17 cellular contexts compared by ENCODE assay signal in the genomic region with DNA sequence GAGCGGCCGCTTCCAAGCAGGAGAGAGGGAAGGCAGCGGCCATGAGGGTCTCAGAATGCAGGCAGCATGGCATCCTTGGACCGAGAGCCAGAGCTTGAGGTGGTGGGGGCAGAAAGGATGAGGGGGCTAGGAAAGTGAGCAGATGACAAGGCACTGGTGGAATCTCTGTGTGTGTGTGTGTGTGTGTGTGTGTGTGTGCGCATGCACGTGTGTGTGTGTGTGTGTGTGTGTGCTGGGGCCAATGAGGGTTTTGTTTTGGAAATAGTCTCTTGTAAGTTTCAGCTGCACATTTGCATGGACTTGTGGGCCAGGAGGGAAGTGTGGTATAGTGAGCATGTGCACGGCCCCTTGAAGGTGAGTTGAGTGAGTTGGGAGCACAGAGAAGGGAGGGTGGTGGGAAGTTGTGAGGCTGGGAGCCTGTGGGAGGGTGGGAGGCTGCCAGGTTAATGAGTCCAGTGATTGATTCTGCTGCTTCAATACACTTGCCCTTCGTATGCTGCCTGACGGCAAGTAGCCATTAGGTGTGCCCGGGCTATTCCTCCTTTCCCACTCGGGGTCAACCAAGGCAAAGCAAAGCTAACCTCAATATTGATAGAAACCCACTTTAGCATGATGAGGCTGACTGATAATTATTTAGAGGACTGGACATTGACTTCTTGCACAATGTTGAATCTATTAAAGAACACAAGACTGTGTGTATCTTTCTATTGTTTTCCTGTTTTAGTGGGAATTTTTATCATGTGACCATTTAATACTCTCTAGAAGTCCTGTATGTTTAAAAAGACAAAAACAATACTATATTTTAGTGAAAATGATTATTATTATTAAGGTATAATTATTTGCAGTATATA.
DNase-seq lines count a peak whose midpoint lies in the region; ATAC-seq, FAIRE-seq and TF ChIP-seq lines count a peak whose summit lies in the region.
"Had no signal": no experiment of that assay in that cellular context is flagged by ENCODE, and none has a peak within 500 bp of the region (broad histone marks: within the 10 kb centered on the region; RNA-seq: fewer than 3 reads in every experiment).

No MANE protein-coding gene starts in this region.

- H3K4me3 ChIP-seq in upper lobe of right lung (no peak overlapping the region), GM23248 (no peak overlapping the region)
- H3K4me3 ChIP-seq: A549; BLaER1 treated with 17β-estradiol and CSF1 and Interleukin-3, amounts not matched to agents 10 nM and 100 nM had no signal

- H3K36me3 ChIP-seq in upper lobe of right lung (no peaks in the 10 kb centered on the region), GM23248 (ENCODE audit: low read depth) (no peaks in the 10 kb centered on the region)
- H3K36me3 ChIP-seq: BLaER1 treated with 17β-estradiol and CSF1 and Interleukin-3, amounts not matched to agents 10 nM and 100 nM had no signal

- no peaks in the 10 kb centered on the region for H3K9me3 Mint-ChIP-seq in nephron progenitor cell
- H3K9me3 Mint-ChIP-seq: CD4-positive, alpha-beta T cell had no signal

- H3K9me3 ChIP-seq in upper lobe of right lung (no peaks in the 10 kb centered on the region), GM23248 (ENCODE audit: low read depth) (no peaks in the 10 kb centered on the region)
- H3K9me3 ChIP-seq: A549; BLaER1 treated with 17β-estradiol and CSF1 and Interleukin-3, amounts not matched to agents 10 nM and 100 nM had no signal

- no peaks in the 10 kb centered on the region for H3K4me1 ChIP-seq in upper lobe of right lung
- H3K4me1 ChIP-seq in GM23248 (ENCODE audit: insufficient read depth): no peaks in the 10 kb centered on the region
- H3K4me1 ChIP-seq: A549 had no signal

- no peaks in the 10 kb centered on the region for H3F3A ChIP-seq in GM23248 (ENCODE audit: insufficient read depth)

- H3K27me3 Mint-ChIP-seq in nephron progenitor cell (ENCODE audit: low read depth, poor library complexity): peaks cover 3% of the 10 kb centered on the region

- H2AFZ ChIP-seq in GM23248: no peak overlapping the region

- no peaks in the 10 kb centered on the region for H4K20me1 ChIP-seq in GM23248 (ENCODE audit: insufficient read depth)
- H4K20me1 ChIP-seq: BLaER1 treated with 17β-estradiol and CSF1 and Interleukin-3, amounts not matched to agents 10 nM and 100 nM had no signal

- no peak overlapping the region for H3K4me3 Mint-ChIP-seq in nephron progenitor cell
- H3K4me3 Mint-ChIP-seq: CD4-positive, alpha-beta T cell had no signal

- peaks cover 89% of the 10 kb centered on the region for H3K4me1 Mint-ChIP-seq in nephron progenitor cell

- in situ Hi-C loops in GM23248 (cut with MboI): no loop called here

- H3K27me3 ChIP-seq in upper lobe of right lung: peaks cover 9% of the 10 kb centered on the region
- H3K27me3 ChIP-seq in GM23248 (replicated peaks; ENCODE audit: insufficient read depth): peaks cover 15% of the 10 kb centered on the region
- H3K27me3 ChIP-seq: BLaER1 treated with 17β-estradiol and CSF1 and Interleukin-3, amounts not matched to agents 10 nM and 100 nM had no signal

- no peak overlapping the region for H3K4me2 ChIP-seq in GM23248 (ENCODE audit: unreplicated experiment)
- H3K4me2 ChIP-seq: A549; BLaER1 treated with 17β-estradiol and CSF1 and Interleukin-3, amounts not matched to agents 10 nM and 100 nM had no signal

- ATAC-seq in upper lobe of right lung: peak; percentile 24
- ATAC-seq: A549, HCT116 had no signal

- no peaks in the 10 kb centered on the region for H3K79me2 ChIP-seq in GM23248 (ENCODE audit: insufficient read depth)

- H3K27ac Mint-ChIP-seq in nephron progenitor cell: no peak overlapping the region
- H3K27ac Mint-ChIP-seq: CD4-positive, alpha-beta T cell had no signal

- no peaks in the 10 kb centered on the region for H3K36me3 Mint-ChIP-seq in nephron progenitor cell (ENCODE audit: low read depth)

- H3K27ac ChIP-seq in upper lobe of right lung (no peak overlapping the region), GM23248 (no peak overlapping the region)
- H3K27ac ChIP-seq: A549; BLaER1 treated with 17β-estradiol and CSF1 and Interleukin-3, amounts not matched to agents 10 nM and 100 nM had no signal

- WGBS in GM23248 (ENCODE audit: low coverage in 1 of 2, low lambda C conversion rate in 2 of 2, missing lambda C conversion rate in 2 of 2), 2 experiments: 29 to 34% methylated on average over 10 to 11 of the region's 11 CpGs

- no peak overlapping the region for H3K9ac ChIP-seq in GM23248
- H3K9ac ChIP-seq: BLaER1 treated with 17β-estradiol and CSF1 and Interleukin-3, amounts not matched to agents 10 nM and 100 nM had no signal

- FAIRE-seq in D721Med (lab: Jason Lieb, UNC): no peak
- FAIRE-seq: A549, H54 had no signal

- DNase-seq in NCI-H1694 (lab: John Stamatoyannopoulos, UW) (peak; percentile 61), left kidney (ENCODE audit: low read depth, low spot score) (peak; percentile 80), nephron progenitor cell (peak; percentile 16), upper lobe of right lung (no peak), NCI-H82 (lab: John Stamatoyannopoulos, UW) (no peak), D721Med (ENCODE audit: insufficient read length, low spot score) (no peak), GM23248 (no peak)
- DNase-seq: Calu3; CD4-positive, alpha-beta T cell; DND-41; GDM1; IMR-90; KG1 had no signal

- TF ChIP-seq CTCF in nephron progenitor cell (IDR thresholded peaks at IDR 0.05) (no peak), upper lobe of right lung (IDR thresholded peaks at IDR 0.05) (no peak), D721Med (IDR thresholded peaks at IDR 0.05; ENCODE audit: insufficient read depth, missing control alignments) (no peak)

- H3K9me2 ChIP-seq in GM23248 (ENCODE audit: insufficient read depth): no peaks in the 10 kb centered on the region

- intact Hi-C loops in upper lobe of right lung (cut with DNase I): no loop called here

Comparison
In these comparisons a context has a peak if more than half of its experiments do, and no peak if none do; other contexts are left out.
1. DNase-seq: peak in NCI-H1694 (single experiment), left kidney (single experiment) and nephron progenitor cell (single experiment); none in upper lobe of right lung (single experiment), NCI-H82 (single experiment), D721Med (single experiment) and GM23248 (single experiment).